In the genomic region with DNA sequence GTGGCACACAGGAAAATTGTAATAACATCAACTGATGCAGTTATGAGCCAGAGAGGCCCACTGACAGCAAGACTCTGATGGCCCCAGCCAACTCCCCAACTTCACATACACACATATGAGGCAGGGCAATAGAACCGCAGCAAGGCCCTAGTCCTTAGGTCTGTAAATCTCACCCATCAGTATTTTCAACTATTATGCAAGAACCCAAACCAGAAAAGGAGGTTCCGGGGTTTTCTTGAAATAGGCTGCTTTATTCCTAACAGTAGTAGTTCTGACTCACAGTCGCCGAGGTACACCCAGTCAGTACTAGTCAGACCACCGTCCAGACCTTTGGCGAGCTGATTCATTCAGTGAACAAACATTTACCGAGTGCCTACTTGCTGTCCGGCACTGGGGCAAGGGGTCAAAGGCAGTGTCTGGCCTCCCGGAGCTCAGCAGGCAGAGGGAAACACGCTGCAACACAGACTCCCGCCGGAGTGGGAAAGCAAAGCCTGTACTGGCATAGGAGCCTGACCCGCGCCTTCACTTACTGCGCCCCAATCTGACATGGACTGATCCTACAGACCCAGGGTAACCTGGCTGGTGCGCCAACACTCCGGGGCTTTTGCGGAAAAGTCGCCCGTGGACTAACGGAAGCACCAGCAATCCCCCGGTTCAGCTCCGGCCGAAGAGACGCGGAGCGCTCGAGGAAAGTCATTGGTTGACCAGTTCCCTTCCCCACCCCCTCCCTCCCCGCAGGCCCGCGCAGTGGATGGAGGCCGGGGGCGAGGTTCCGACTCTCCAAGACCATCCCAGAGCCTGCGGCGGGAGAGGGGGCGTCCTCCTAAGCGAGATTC, we compare ENCODE assay signal across 8 cellular contexts. TPM values are rescaled to one million over a fixed set of nuclear protein-coding genes. Genes with fewer than 3 reads are reported as not detected.
DNase-seq lines count a peak whose midpoint lies in the region; ATAC-seq, FAIRE-seq and TF ChIP-seq lines count a peak whose summit lies in the region.

No MANE protein-coding gene starts in this region.

- H3K4me1 ChIP-seq in body of pancreas = peaks cover 39% of the 10 kb centered on the region
- H3K4me1 ChIP-seq in stomach = peaks cover 0 to 48% (median 40%) of the 10 kb centered on the region in 4 donors

- H3K36me3 Mint-ChIP-seq in T-helper 1 cell treated with Interleukin-12 subunit alpha and Interleukin-12 subunit beta and Interleukin-4 antibody, amounts not matched to agents 30 μg/mL and 1 μg/mL, for 36 hours (ENCODE audit: low read depth) = peaks cover 3% of the 10 kb centered on the region

- 6 to 7% methylated on average over 29 to 38 of the region's 38 CpGs for WGBS in body of pancreas, 2 donors
- WGBS in stomach, 5 donors = 9 to 15% (median 12%) methylated on average over 23 to 38 of the region's 38 CpGs

- ATAC-seq in body of pancreas (peak; percentile 64), HG03565 (IDR thresholded peaks at IDR 0.05; ENCODE audit: unreplicated experiment) (no peak)

- no peaks in the 10 kb centered on the region for H3K9me3 ChIP-seq in body of pancreas
- H3K9me3 ChIP-seq in stomach = no peaks in the 10 kb centered on the region

- H3K9me3 Mint-ChIP-seq in T-helper 1 cell treated with Interleukin-12 subunit alpha and Interleukin-12 subunit beta and Interleukin-4 antibody, amounts not matched to agents 30 μg/mL and 1 μg/mL, for 36 hours = no peaks in the 10 kb centered on the region

- TF ChIP-seq CTCF in body of pancreas (IDR thresholded peaks at IDR 0.05) (no peak), stomach (IDR thresholded peaks at IDR 0.05) (no peak)

- peak overlapping the region; percentile 39 for H3K4me3 Mint-ChIP-seq in T-helper 1 cell treated with Interleukin-12 subunit alpha and Interleukin-12 subunit beta and Interleukin-4 antibody, amounts not matched to agents 30 μg/mL and 1 μg/mL, for 36 hours

- intact Hi-C loops in body of pancreas (cut with DNase I) (no loop called here), stomach (cut with DNase I; ENCODE audit: low total_unique reads) (no loop called here)

- no peak overlapping the region for H3K27ac Mint-ChIP-seq in T-helper 1 cell treated with Interleukin-12 subunit alpha and Interleukin-12 subunit beta and Interleukin-4 antibody, amounts not matched to agents 30 μg/mL and 1 μg/mL, for 36 hours

- H3K4me3 ChIP-seq in body of pancreas (peak overlapping the region; percentile 62 to 97), stomach (peak overlapping the region; percentile 69 to 95 (median 80))

- TF ChIP-seq POLR2A in body of pancreas (IDR thresholded peaks at IDR 0.05) (peak; percentile 67 to 80 (median 70)), stomach (IDR thresholded peaks at IDR 0.05) (no peak), GM12892 (IDR thresholded peaks at IDR 0.05; ENCODE audit: low read depth, low read length) (no peak)

- H3K27ac ChIP-seq in body of pancreas = peak overlapping the region; percentile 79 to 95 (median 84)
- H3K27ac ChIP-seq in stomach = peak overlapping the region; percentile 85 to 98 (median 90)

- H3K27me3 ChIP-seq in body of pancreas (no peaks in the 10 kb centered on the region), stomach (peaks cover 0 to 29% (median 8%) of the 10 kb centered on the region in 3 donors)

- H3K36me3 ChIP-seq in body of pancreas (replicated peaks in 1 of 2; ENCODE audit: insufficient read depth in 1 of 2, low read depth in 2 of 2) (no peaks in the 10 kb centered on the region), stomach (no peaks in the 10 kb centered on the region)

- FAIRE-seq in islet of Langerhans (lab: Jason Lieb, UNC) (peak; percentile 51), GM12892 (lab: Jason Lieb, UNC) (no peak)

- H3K27me3 Mint-ChIP-seq in T-helper 1 cell treated with Interleukin-12 subunit alpha and Interleukin-12 subunit beta and Interleukin-4 antibody, amounts not matched to agents 30 μg/mL and 1 μg/mL, for 36 hours (ENCODE audit: low read depth) = peaks cover 28% of the 10 kb centered on the region

- H3K4me1 Mint-ChIP-seq in T-helper 1 cell treated with Interleukin-12 subunit alpha and Interleukin-12 subunit beta and Interleukin-4 antibody, amounts not matched to agents 30 μg/mL and 1 μg/mL, for 36 hours (ENCODE audit: low read depth) = peaks cover 6% of the 10 kb centered on the region

- no peak for TF ChIP-seq EP300 in stomach (IDR thresholded peaks at IDR 0.05)

- DNase-seq in T-helper 1 cell (no peak), body of pancreas (peak; percentile 65 to 88 (median 72)), stomach (peak; percentile 78), occipital lobe (lab: John Stamatoyannopoulos, UW) (no peak), GM12892 (ENCODE audit: insufficient read length) (no peak)

RNA-seq across cellular contexts. Expression of gene PLEKHA7, which starts 1.3 kb away (rescaled TPM):
- total RNA-seq in body of pancreas (10 to 100 TPM; 30.4 to 34.6 TPM), stomach (10 to 100 TPM; 31.2 to 82.3 (median 69.2) TPM), occipital lobe (5.5 TPM)
- 10 to 100 TPM; 12.8 to 20.5 (median 18.0) TPM for polyA plus RNA-seq in stomach
- 4.4 TPM for polyA plus RNA-seq in GM12892 (2012; ENCODE audit: missing spikeins)

Comparison
In these comparisons a context has a peak if more than half of its experiments do, and no peak if none do; other contexts are left out.
1. DNase-seq: peak in body of pancreas (4 of 4) and stomach (single experiment); none in T-helper 1 cell (0 of 5), occipital lobe (single experiment) and GM12892 (single experiment).
2. POLR2A ChIP-seq: peak in body of pancreas (3 of 3); none in stomach (0 of 4) and GM12892 (single experiment).